Comparison of ENCODE assay signal across 1 cellular context in genomic region chr6:83859410-83860346, GRCh38.
TF ChIP-seq lines count a peak whose summit lies in the region.

A gene with protein sequence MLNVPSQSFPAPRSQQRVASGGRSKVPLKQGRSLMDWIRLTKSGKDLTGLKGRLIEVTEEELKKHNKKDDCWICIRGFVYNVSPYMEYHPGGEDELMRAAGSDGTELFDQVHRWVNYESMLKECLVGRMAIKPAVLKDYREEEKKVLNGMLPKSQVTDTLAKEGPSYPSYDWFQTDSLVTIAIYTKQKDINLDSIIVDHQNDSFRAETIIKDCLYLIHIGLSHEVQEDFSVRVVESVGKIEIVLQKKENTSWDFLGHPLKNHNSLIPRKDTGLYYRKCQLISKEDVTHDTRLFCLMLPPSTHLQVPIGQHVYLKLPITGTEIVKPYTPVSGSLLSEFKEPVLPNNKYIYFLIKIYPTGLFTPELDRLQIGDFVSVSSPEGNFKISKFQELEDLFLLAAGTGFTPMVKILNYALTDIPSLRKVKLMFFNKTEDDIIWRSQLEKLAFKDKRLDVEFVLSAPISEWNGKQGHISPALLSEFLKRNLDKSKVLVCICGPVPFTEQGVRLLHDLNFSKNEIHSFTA (plus strand): TSS chr6:83859689. CDS start chr6:83859783, 94 bp downstream.

TF ChIP-seq in HEK293, 187 proteins besides CTCF, POLR2A, EP300 and RAD21 (continued from another document):
- TF ChIP-seq, protein P1, sequence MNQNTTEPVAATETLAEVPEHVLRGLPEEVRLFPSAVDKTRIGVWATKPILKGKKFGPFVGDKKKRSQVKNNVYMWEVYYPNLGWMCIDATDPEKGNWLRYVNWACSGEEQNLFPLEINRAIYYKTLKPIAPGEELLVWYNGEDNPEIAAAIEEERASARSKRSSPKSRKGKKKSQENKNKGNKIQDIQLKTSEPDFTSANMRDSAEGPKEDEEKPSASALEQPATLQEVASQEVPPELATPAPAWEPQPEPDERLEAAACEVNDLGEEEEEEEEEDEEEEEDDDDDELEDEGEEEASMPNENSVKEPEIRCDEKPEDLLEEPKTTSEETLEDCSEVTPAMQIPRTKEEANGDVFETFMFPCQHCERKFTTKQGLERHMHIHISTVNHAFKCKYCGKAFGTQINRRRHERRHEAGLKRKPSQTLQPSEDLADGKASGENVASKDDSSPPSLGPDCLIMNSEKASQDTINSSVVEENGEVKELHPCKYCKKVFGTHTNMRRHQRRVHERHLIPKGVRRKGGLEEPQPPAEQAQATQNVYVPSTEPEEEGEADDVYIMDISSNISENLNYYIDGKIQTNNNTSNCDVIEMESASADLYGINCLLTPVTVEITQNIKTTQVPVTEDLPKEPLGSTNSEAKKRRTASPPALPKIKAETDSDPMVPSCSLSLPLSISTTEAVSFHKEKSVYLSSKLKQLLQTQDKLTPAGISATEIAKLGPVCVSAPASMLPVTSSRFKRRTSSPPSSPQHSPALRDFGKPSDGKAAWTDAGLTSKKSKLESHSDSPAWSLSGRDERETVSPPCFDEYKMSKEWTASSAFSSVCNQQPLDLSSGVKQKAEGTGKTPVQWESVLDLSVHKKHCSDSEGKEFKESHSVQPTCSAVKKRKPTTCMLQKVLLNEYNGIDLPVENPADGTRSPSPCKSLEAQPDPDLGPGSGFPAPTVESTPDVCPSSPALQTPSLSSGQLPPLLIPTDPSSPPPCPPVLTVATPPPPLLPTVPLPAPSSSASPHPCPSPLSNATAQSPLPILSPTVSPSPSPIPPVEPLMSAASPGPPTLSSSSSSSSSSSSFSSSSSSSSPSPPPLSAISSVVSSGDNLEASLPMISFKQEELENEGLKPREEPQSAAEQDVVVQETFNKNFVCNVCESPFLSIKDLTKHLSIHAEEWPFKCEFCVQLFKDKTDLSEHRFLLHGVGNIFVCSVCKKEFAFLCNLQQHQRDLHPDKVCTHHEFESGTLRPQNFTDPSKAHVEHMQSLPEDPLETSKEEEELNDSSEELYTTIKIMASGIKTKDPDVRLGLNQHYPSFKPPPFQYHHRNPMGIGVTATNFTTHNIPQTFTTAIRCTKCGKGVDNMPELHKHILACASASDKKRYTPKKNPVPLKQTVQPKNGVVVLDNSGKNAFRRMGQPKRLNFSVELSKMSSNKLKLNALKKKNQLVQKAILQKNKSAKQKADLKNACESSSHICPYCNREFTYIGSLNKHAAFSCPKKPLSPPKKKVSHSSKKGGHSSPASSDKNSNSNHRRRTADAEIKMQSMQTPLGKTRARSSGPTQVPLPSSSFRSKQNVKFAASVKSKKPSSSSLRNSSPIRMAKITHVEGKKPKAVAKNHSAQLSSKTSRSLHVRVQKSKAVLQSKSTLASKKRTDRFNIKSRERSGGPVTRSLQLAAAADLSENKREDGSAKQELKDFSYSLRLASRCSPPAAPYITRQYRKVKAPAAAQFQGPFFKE (tag by site-specific recombination; IDR thresholded peaks at IDR 0.05; ENCODE audit: borderline replicate concordance): no peak
- TF ChIP-seq SP7 (tag by site-specific recombination; IDR thresholded peaks at IDR 0.05) (peak; percentile 59), ZNF596 (tag by site-specific recombination; IDR thresholded peaks at IDR 0.05) (no peak), ZNF10 (tag by site-specific recombination; IDR thresholded peaks at IDR 0.05) (peak; percentile 32; the same call in 1 of the 2 replicates), GLIS1 (tag by site-specific recombination; IDR thresholded peaks at IDR 0.05) (peak; percentile 53), OSR2 (tag by site-specific recombination; IDR thresholded peaks at IDR 0.05) (no peak), ZNF580 (tag by site-specific recombination; IDR thresholded peaks at IDR 0.05) (0 out of 2 replicates have a peak, but pooled peaks have one; percentile 82), ELK4 (IDR thresholded peaks at IDR 0.05; ENCODE audit: borderline replicate concordance, low read depth, low read length) (0 out of 2 replicates have a peak, but pooled peaks have one; percentile 35), ZNF621 (tag by site-specific recombination; IDR thresholded peaks at IDR 0.05) (no peak), SP3 (tag by site-specific recombination; IDR thresholded peaks at IDR 0.05) (peak; percentile 89), IKZF3 (tag by site-specific recombination; IDR thresholded peaks at IDR 0.05) (peak; percentile 89), ZNF416 (tag by site-specific recombination; IDR thresholded peaks at IDR 0.05) (no peak), ZNF529 (tag by site-specific recombination; IDR thresholded peaks at IDR 0.05; ENCODE audit: insufficient replicate concordance) (no peak), ZNF521 (tag by site-specific recombination; IDR thresholded peaks at IDR 0.05) (no peak), ZNF626 (tag by site-specific recombination; IDR thresholded peaks at IDR 0.05) (no peak)
